In genomic region chr6:42217165-42217522, GRCh38 we compare ENCODE assay signal across 8 cellular contexts. TPM values are rescaled to one million over a fixed set of nuclear protein-coding genes. Genes with fewer than 3 reads are reported as not detected.
DNase-seq lines count a peak whose midpoint lies in the region; ATAC-seq and TF ChIP-seq lines count a peak whose summit lies in the region.

No MANE protein-coding gene starts in this region.

- H3K4me1 ChIP-seq in HEK293 (ENCODE audit: control insufficient read depth, insufficient read depth, low read length) (peaks cover 3% of the 10 kb centered on the region; the same call in 1 of the 2 replicates), right cardiac atrium (ENCODE audit: control insufficient read depth, insufficient read depth, low read length) (peaks cover 1% of the 10 kb centered on the region)

- H3K9me3 ChIP-seq in HEK293 (ENCODE audit: control insufficient read depth, insufficient read depth, low read depth, low read length) (no peaks in the 10 kb centered on the region), WERI-Rb-1 (ENCODE audit: severe bottlenecking) (no peaks in the 10 kb centered on the region), right cardiac atrium (ENCODE audit: control insufficient read depth, low read length) (no peaks in the 10 kb centered on the region)

- CTCF ChIA-PET in HEK293 (lab: Yijun Ruan, JAX): interaction anchor here (0.6 to 5.3 kb wide), 16 partner anchors 9 to 445 kb away, joined by 3 to 58 read pairs (median 5); partner anchors contain the start of gene TOMM6

- H3K27me3 ChIP-seq in WERI-Rb-1 (ENCODE audit: insufficient read depth, low read depth, severe bottlenecking): no peaks in the 10 kb centered on the region
- H3K27me3 ChIP-seq in right cardiac atrium (ENCODE audit: control insufficient read depth, insufficient read depth): no peaks in the 10 kb centered on the region

- under 1% methylated on average over 6 of the region's 6 CpGs for WGBS in right cardiac atrium

- H3K4me3 ChIP-seq in HEK293 (ENCODE audit: low read depth, low read length) (peak overlapping the region; percentile 60), WERI-Rb-1 (ENCODE audit: low read depth, low read length) (peak overlapping the region; percentile 99), right cardiac atrium (ENCODE audit: low read length) (peak overlapping the region; percentile 100), skin epidermis (peak overlapping the region; percentile 55 to 74 (median 69))

- no peak for TF ChIP-seq CTCF in HEK293 (tag by site-specific recombination; IDR thresholded peaks at IDR 0.05)
- no peak for TF ChIP-seq CTCF in WERI-Rb-1 (IDR thresholded peaks at IDR 0.05; ENCODE audit: low read depth, low read length)

- intact Hi-C loops in right cardiac atrium (cut with DNase I): no loop called here

- DNase-seq in WERI-Rb-1: no peak
- no peak for DNase-seq in right cardiac atrium
- no peak for DNase-seq in NCI-H1048 (lab: John Stamatoyannopoulos, UW)
- DNase-seq in DMS153 treated with DMSO at 0.1 percent for 48 hours (lab: John Stamatoyannopoulos, UW; ENCODE audit: unreplicated experiment): no peak
- DNase-seq in stimulated activated CD4-positive, alpha-beta T cell treated with anti-CD3 and anti-CD28 coated beads, Interleukin-15, amount 100 ng/mL, for 24 hours: no peak
- no peak for DNase-seq in Ammon's horn (ENCODE audit: low spot score)

- H3K36me3 ChIP-seq in HEK293 (ENCODE audit: control insufficient read depth in 2 of 2, insufficient read depth in 1 of 2, low read length in 2 of 2) (peaks cover 20 to 21% of the 10 kb centered on the region in 2 experiments), WERI-Rb-1 (peaks cover 17% of the 10 kb centered on the region)

- H3K27ac ChIP-seq in HEK293 (ENCODE audit: extremely low read depth, low read depth, low read length): peak overlapping the region; percentile 79
- H3K27ac ChIP-seq in WERI-Rb-1: peak overlapping the region; percentile 75
- peak overlapping the region; percentile 98 for H3K27ac ChIP-seq in right cardiac atrium (ENCODE audit: low read length)
- H3K27ac ChIP-seq in skin epidermis: peak overlapping the region in 19 of 21 experiments; percentile 60 to 91 (median 81)

- ATAC-seq in right cardiac atrium: no peak

- POLR2A ChIA-PET in HEK293 (lab: Yijun Ruan, JAX): interaction anchor here (0.7 to 1.9 kb wide), 4 partner anchors 9 to 662 kb away, joined by 3 to 5 read pairs (median 4); partner anchors contain the start of genes RPL7L1 and UBR2

TF ChIP-seq in HEK293, 187 proteins besides CTCF, POLR2A, EP300 and RAD21:
- no peak for TF ChIP-seq ZNF138 (tag by site-specific recombination; IDR thresholded peaks at IDR 0.05; ENCODE audit: borderline replicate concordance)
- no peak for TF ChIP-seq ZNF19 (tag by site-specific recombination; IDR thresholded peaks at IDR 0.05; ENCODE audit: low read depth)
- no peak for TF ChIP-seq ZNF169 (tag by site-specific recombination; IDR thresholded peaks at IDR 0.05)
- no peak for TF ChIP-seq ZNF335 (tag by site-specific recombination; conservative IDR thresholded peaks at IDR 0.05)
- TF ChIP-seq PBX3 (CRISPR knock-in tag; IDR thresholded peaks at IDR 0.05): no peak
- TF ChIP-seq ZNF16 (tag by site-specific recombination; IDR thresholded peaks at IDR 0.05; ENCODE audit: low read depth): no peak
- no peak for TF ChIP-seq YY1 (tag by site-specific recombination; IDR thresholded peaks at IDR 0.05)

RNA-seq across cellular contexts. Expression of gene MRPS10, which starts 0.5 kb away (rescaled TPM):
- total RNA-seq in right cardiac atrium: 10 to 100 TPM; 39.0 to 46.1 (median 42.0) TPM
- 41.8 TPM for polyA plus RNA-seq in right cardiac atrium

RNA-seq across cellular contexts. Expression of gene GUCA1B, which starts 22.4 kb away (rescaled TPM):
- total RNA-seq in right cardiac atrium: 1 to 10 TPM; 1.0 to 2.5 (median 1.6) TPM
- 0.11 TPM for polyA plus RNA-seq in right cardiac atrium

RNA-seq across cellular contexts. Expression of gene GUCA1A, which starts 44.0 kb away (rescaled TPM):
- total RNA-seq in right cardiac atrium: not detected
- not detected for polyA plus RNA-seq in right cardiac atrium
